20 cellular contexts compared by ENCODE assay signal in genomic region chr5:157610990-157611389, GRCh38.
DNase-seq lines count a peak whose midpoint lies in the region; ATAC-seq, FAIRE-seq and TF ChIP-seq lines count a peak whose summit lies in the region.
"Had no signal": no experiment of that assay in that cellular context is flagged by ENCODE, and none has a peak within 500 bp of the region (broad histone marks: within the 10 kb centered on the region; RNA-seq: fewer than 3 reads in every experiment).

No MANE protein-coding gene starts in this region.

- no peak for FAIRE-seq in urothelium cell line (lab: Jason Lieb, UNC)
- FAIRE-seq: D721Med, pancreas, RCC 7860 had no signal

- peak; percentile 26 for DNase-seq in CMK (ENCODE audit: low read depth)
- peak; percentile 71 for DNase-seq in OCI-M1 (lab: John Stamatoyannopoulos, UW)
- DNase-seq in erythroblast (lab: John Stamatoyannopoulos, UW) = peak; percentile 72 to 93
- DNase-seq in NCI-H2227 (lab: John Stamatoyannopoulos, UW; ENCODE audit: unreplicated experiment) = no peak
- no peak for DNase-seq in urothelium cell line (ENCODE audit: low spot score)
- no peak for DNase-seq in NOMO-1 treated with DMSO at 0.1 percent for 48 hours (lab: John Stamatoyannopoulos, UW; ENCODE audit: unreplicated experiment)
- no peak for DNase-seq in retina
- DNase-seq: activated CD4-positive, CD25-positive, alpha-beta regulatory T cell treated with anti-CD3 and anti-CD28 coated beads, Interleukin-2, amount 50 U/mL, for 72 hours; AML-193; effector memory CD8-positive, alpha-beta T cell; GDM1; left cardiac atrium; NCI-H1105; NCI-H748 treated with DMSO at 0.1 percent for 48 hours; pancreas; stimulated activated CD4-positive, alpha-beta T cell treated with anti-CD3 and anti-CD28 coated beads, Interleukin-4, amount 100 ng/mL, for 24 hours; transverse colon had no signal

- peak; percentile 11 for ATAC-seq in GM19351 (IDR thresholded peaks at IDR 0.05; ENCODE audit: unreplicated experiment)
- ATAC-seq: effector memory CD8-positive, alpha-beta T cell; left cardiac atrium had no signal

- no peak for TF ChIP-seq POLR2A in erythroblast (IDR thresholded peaks at IDR 0.05; ENCODE audit: low read length)

Comparison
In these comparisons a context has a peak if more than half of its experiments do, and no peak if none do; other contexts are left out.
1. DNase-seq: peak in CMK (single experiment), OCI-M1 (single experiment) and erythroblast (2 of 2); none in NCI-H2227 (single experiment), urothelium cell line (single experiment), NOMO-1 treated with DMSO at 0.1 percent for 48 hours (single experiment) and retina (single experiment).